5 cellular contexts compared by ENCODE assay signal in genomic region chrX:89215447-89215787, GRCh38.
A peak's percentile ranks its signal among the peaks of the same experiment; 100 is the strongest.
DNase-seq lines count a peak whose midpoint lies in the region; ATAC-seq, FAIRE-seq and TF ChIP-seq lines count a peak whose summit lies in the region.
"Not testable (repeated sequence)": the region's sequence is repeated elsewhere in the genome, so short reads cannot be mapped to it uniquely, and the experiment has no call there.

No MANE protein-coding gene starts in this region.

- not testable (repeated sequence) for H3K9me1 ChIP-seq in endothelial cell of umbilical vein (replicated peaks; ENCODE audit: control insufficient read depth, extremely low read depth, insufficient read depth, low read length)

- dilution Hi-C loops in endothelial cell of umbilical vein (cut with MboI; ENCODE audit: extremely low pct_ligation_motif_present, low sequenced_read_pairs), result not testable (repeated sequence)

- no CpG with 5 or more reads among the region's 1 CpG for WGBS in A549 (ENCODE audit: missing lambda C conversion rate)
- no CpG with 5 or more reads among the region's 1 CpG for WGBS in right lobe of liver (ENCODE audit: insufficient coverage, low coverage, low lambda C conversion rate, missing lambda C conversion rate)

- intact Hi-C loops in endothelial cell of umbilical vein (cut with micrococcal nuclease); right lobe of liver (cut with DNase I): not testable (repeated sequence)

- H3K4me1 ChIP-seq in A549; endothelial cell of umbilical vein (ENCODE audit: control insufficient read depth, extremely low read depth, insufficient read depth, low read length); right lobe of liver: not testable (repeated sequence)

- not testable (repeated sequence) for H3K27me3 ChIP-seq in endothelial cell of umbilical vein (ENCODE audit: control insufficient read depth in 2 of 2, insufficient read depth in 2 of 2, low read length in 2 of 2); right lobe of liver

- not testable (repeated sequence) for H3K4me1 Mint-ChIP-seq in progenitor cell of endocrine pancreas (ENCODE audit: low read depth)

- H3K79me2 ChIP-seq in endothelial cell of umbilical vein (ENCODE audit: control insufficient read depth, insufficient read depth, low read length), result not testable (repeated sequence)

- not testable (repeated sequence) for TF ChIP-seq RAD21 in A549 (conservative IDR thresholded peaks at IDR 0.05 in 1 of 2, IDR thresholded peaks at IDR 0.05 in 1 of 2)

- H3K9me3 Mint-ChIP-seq in progenitor cell of endocrine pancreas (ENCODE audit: low read depth), result not testable (repeated sequence)

- H3K9ac ChIP-seq in endothelial cell of umbilical vein (replicated peaks; ENCODE audit: extremely low read depth, insufficient read depth, low read length), result not testable (repeated sequence)

- not testable (repeated sequence) for BruUV-seq in endothelial cell of umbilical vein (replicated peaks; lab: Mats Ljungman, UMichigan)

- H3K27ac ChIP-seq in A549; endothelial cell of umbilical vein (ENCODE audit: insufficient read depth, low read depth, low read length); right lobe of liver: not testable (repeated sequence)

- TF ChIP-seq CTCF in A549 (IDR thresholded peaks at IDR 0.05); endothelial cell of umbilical vein (IDR thresholded peaks at IDR 0.05; ENCODE audit: extremely low read depth in 1 of 2, insufficient read depth in 1 of 2, low read depth in 1 of 2, low read length in 2 of 2); right lobe of liver (IDR thresholded peaks at IDR 0.05); progenitor cell of endocrine pancreas (IDR thresholded peaks at IDR 0.05; ENCODE audit: unreplicated experiment): not testable (repeated sequence)

- H3K36me3 Mint-ChIP-seq in progenitor cell of endocrine pancreas (ENCODE audit: insufficient read depth), result not testable (repeated sequence)

- not testable (repeated sequence) for H4K20me1 ChIP-seq in endothelial cell of umbilical vein (replicated peaks; ENCODE audit: control insufficient read depth, extremely low read depth, insufficient read depth, low read length)

- not testable (repeated sequence) for H3K9me3 ChIP-seq in A549; endothelial cell of umbilical vein (replicated peaks; ENCODE audit: control insufficient read depth, insufficient read depth, low read length); right lobe of liver

- H3K4me3 Mint-ChIP-seq in progenitor cell of endocrine pancreas (ENCODE audit: low read depth), result not testable (repeated sequence)

- not testable (repeated sequence) for H3K36me3 ChIP-seq in endothelial cell of umbilical vein (ENCODE audit: control insufficient read depth in 2 of 2, extremely low read depth in 1 of 2, insufficient read depth in 2 of 2, low read length in 2 of 2); right lobe of liver

- ATAC-seq in A549, result not testable (repeated sequence)
- peak; percentile 94 for ATAC-seq in left lobe of liver
- peak; percentile 67 to 91 (median 80) for ATAC-seq in right lobe of liver

- TF ChIP-seq EP300 in A549 (IDR thresholded peaks at IDR 0.05), result not testable (repeated sequence)

- CTCF ChIA-PET in A549 (lab: Yijun Ruan, JAX); endothelial cell of umbilical vein (lab: Charles Lee): not testable (repeated sequence)

- not testable (repeated sequence) for H2AFZ ChIP-seq in endothelial cell of umbilical vein (ENCODE audit: low read depth, low read length)

- H3K4me3 ChIP-seq in A549; endothelial cell of umbilical vein (replicated peaks in 1 of 3; ENCODE audit: insufficient read depth in 1 of 3, low read depth in 1 of 3, low read length in 3 of 3); right lobe of liver: not testable (repeated sequence)

- FAIRE-seq in A549 (lab: Jason Lieb, UNC) (peak; percentile 49), endothelial cell of umbilical vein (lab: Jason Lieb, UNC) (peak; percentile 86)

- not testable (repeated sequence) for H3K27me3 Mint-ChIP-seq in progenitor cell of endocrine pancreas

- POLR2A ChIA-PET in A549 (lab: Yijun Ruan, JAX); endothelial cell of umbilical vein (lab: Charles Lee): not testable (repeated sequence)

- H3K27ac Mint-ChIP-seq in progenitor cell of endocrine pancreas, result peak overlapping the region; percentile 7

- not testable (repeated sequence) for TF ChIP-seq POLR2A in A549 (IDR thresholded peaks at IDR 0.05; ENCODE audit: low read length); endothelial cell of umbilical vein (IDR thresholded peaks at IDR 0.05; ENCODE audit: low read depth, low read length); right lobe of liver (IDR thresholded peaks at IDR 0.05)

- not testable (repeated sequence) for H3K4me2 ChIP-seq in A549; endothelial cell of umbilical vein (ENCODE audit: insufficient read depth, low read length)

- not testable (repeated sequence) for DNase-seq in A549 (ENCODE audit: low read depth in 1 of 2, low spot score in 1 of 2); endothelial cell of umbilical vein (ENCODE audit: low read depth, low spot score); left lobe of liver (ENCODE audit: low spot score); right lobe of liver; progenitor cell of endocrine pancreas (ENCODE audit: low spot score, unreplicated experiment)
